1 cellular context compared by ENCODE assay signal in genomic region chr10:36280396-36280795, GRCh38.
TF ChIP-seq lines count a peak whose summit lies in the region.

No MANE protein-coding gene starts in this region.

TF ChIP-seq in GM23338, 12 proteins besides CTCF, POLR2A, EP300 and RAD21 (continued from another document):
- TF ChIP-seq ZNF462 (CRISPR knock-in tag; IDR thresholded peaks at IDR 0.05): no peak
- no peak for TF ChIP-seq POLR2AphosphoS5 (IDR thresholded peaks at IDR 0.05; ENCODE audit: low read depth)
